ENCODE assay signal across 31 cellular contexts in genomic region chr20:18577942-18578341, GRCh38.
"Had no signal": no experiment of that assay in that cellular context is flagged by ENCODE, and none has a peak within 500 bp of the region (broad histone marks: within the 10 kb centered on the region; RNA-seq: fewer than 3 reads in every experiment).

No MANE protein-coding gene starts in this region.

- DNase-seq: activated CD4-positive, alpha-beta memory T cell treated with anti-CD3 and anti-CD28 coated beads for 36 hours; activated CD4-positive, alpha-beta T cell treated with anti-CD3 and anti-CD28 coated beads for 36 hours; activated CD4-positive, alpha-beta T cell treated with anti-CD3 and anti-CD28 coated beads, Interleukin-2, amount 10 ng/mL, durations not matched to agents 24 days and 14 days; activated CD4-positive, CD25-positive, alpha-beta regulatory T cell; activated CD4-positive, CD25-positive, alpha-beta regulatory T cell treated with anti-CD3 and anti-CD28 coated beads, Interleukin-2, amount 50 U/mL, for 72 hours; activated CD8-positive, alpha-beta memory T cell treated with anti-CD3 and anti-CD28 coated beads, Interleukin-2, amount 10 ng/mL, durations not matched to agents 7 days and 5 days; activated CD8-positive, alpha-beta memory T cell treated with anti-CD3 and anti-CD28 coated beads, Interleukin-2, amount 50 U/mL, for 4 hours; activated CD8-positive, alpha-beta T cell treated with anti-CD3 and anti-CD28 coated beads, Interleukin-2, amount 10 ng/mL, durations not matched to agents 7 days and 5 days; activated effector memory CD4-positive, alpha-beta T cell treated with anti-CD3 and anti-CD28 coated beads, Interleukin-2, amount 50 U/mL, for 16 hours; activated naive CD4-positive, alpha-beta T cell treated with anti-CD3 and anti-CD28 coated beads for 36 hours; activated naive CD8-positive, alpha-beta T cell treated with anti-CD3 and anti-CD28 coated beads for 36 hours; activated naive CD8-positive, alpha-beta T cell treated with anti-CD3 and anti-CD28 coated beads, Interleukin-2, amount 50 U/mL, for 24 hours; activated T-cell treated with anti-CD3 and anti-CD28 coated beads, Interleukin-2, amount 50 U/mL, for 1 hour; activated T-cell treated with anti-CD3 and anti-CD28 coated beads, Interleukin-2, amount 50 U/mL, for 48 hours; adrenal gland; amygdala; aorta; body of pancreas; caudate nucleus; cortex of kidney; dermis blood vessel endothelial cell; effector CD4-positive, alpha-beta T cell; effector memory CD8-positive, alpha-beta T cell; erythroblast; foreskin keratinocyte; gastrocnemius medialis; glutamatergic neuron; heart left ventricle; T1000 had no signal

- H3K27me3 ChIP-seq: adrenal gland, body of pancreas, esophagus muscularis mucosa, foreskin keratinocyte, gastrocnemius medialis, heart left ventricle had no signal

- H3K27ac ChIP-seq: adrenal gland, body of pancreas, esophagus muscularis mucosa, foreskin keratinocyte, gastrocnemius medialis, heart left ventricle had no signal

- FAIRE-seq: colon had no signal

- H3K36me3 ChIP-seq: adrenal gland, esophagus muscularis mucosa, gastrocnemius medialis, heart left ventricle had no signal

- H3K9me3 ChIP-seq: adrenal gland, body of pancreas, esophagus muscularis mucosa, gastrocnemius medialis, heart left ventricle had no signal

- H3K4me1 ChIP-seq: adrenal gland, body of pancreas, esophagus muscularis mucosa, foreskin keratinocyte, gastrocnemius medialis, heart left ventricle had no signal

- H3K4me3 ChIP-seq: adrenal gland, body of pancreas, esophagus muscularis mucosa, gastrocnemius medialis, heart left ventricle had no signal
